20 cellular contexts compared by ENCODE assay signal in the genomic region with DNA sequence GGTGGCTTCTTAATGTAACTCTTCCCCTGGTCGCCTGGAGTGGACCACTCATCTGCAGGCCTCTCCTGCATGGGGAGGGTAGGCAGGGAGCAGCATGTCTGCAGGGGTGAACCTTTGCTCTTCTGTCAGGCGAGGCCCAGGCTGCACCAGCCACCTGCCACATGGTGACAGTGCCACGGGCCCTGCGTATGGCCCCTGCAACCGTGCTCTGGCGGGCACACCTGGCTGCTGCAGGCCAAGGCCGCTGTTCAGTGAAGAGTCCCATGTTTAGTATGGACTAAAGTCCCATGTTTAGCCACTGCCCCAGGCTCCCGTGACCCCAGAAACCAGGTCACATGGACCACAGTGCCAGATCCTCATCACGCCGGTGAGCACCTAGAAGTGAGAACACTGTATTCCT.
A peak's percentile ranks its signal among the peaks of the same experiment; 100 is the strongest.
DNase-seq lines count a peak whose midpoint lies in the region; TF ChIP-seq lines count a peak whose summit lies in the region.
"Had no signal": no experiment of that assay in that cellular context is flagged by ENCODE, and none has a peak within 500 bp of the region (broad histone marks: within the 10 kb centered on the region; RNA-seq: fewer than 3 reads in every experiment).

No MANE protein-coding gene starts in this region.

- no peaks in the 10 kb centered on the region for H3K9me3 ChIP-seq in H9 (ENCODE audit: control insufficient read depth, low read depth, low read length)
- no peaks in the 10 kb centered on the region for H3K9me3 ChIP-seq in neuronal stem cell (replicated peaks in 1 of 2; ENCODE audit: control insufficient read depth in 2 of 2, insufficient read depth in 1 of 2, low read depth in 1 of 2, low read length in 2 of 2)
- H3K9me3 ChIP-seq: BLaER1 had no signal

- no peak for TF ChIP-seq CTCF in H9 (conservative IDR thresholded peaks at IDR 0.05)

- no peak overlapping the region for H2BK12ac ChIP-seq in H9 (ENCODE audit: insufficient read length, low read depth, low read length)
- H2BK12ac ChIP-seq in neuronal stem cell (ENCODE audit: low read length), result no peak overlapping the region

- H3K27ac Mint-ChIP-seq in H9, result no peak overlapping the region
- H3K27ac Mint-ChIP-seq: B cell; CD4-positive, alpha-beta T cell had no signal

- H4K91ac ChIP-seq in H9 (ENCODE audit: insufficient read length, low read depth, low read length) (no peak overlapping the region), neuronal stem cell (ENCODE audit: low read depth, low read length, poor library complexity) (no peak overlapping the region)

- no peaks in the 10 kb centered on the region for H3K4me1 ChIP-seq in H9 (ENCODE audit: insufficient read depth, low read length)
- H3K4me1 ChIP-seq in neuronal stem cell (ENCODE audit: control insufficient read depth in 2 of 2, insufficient read depth in 1 of 2, low read depth in 1 of 2, low read length in 2 of 2), result peaks cover 3 to 6% of the 10 kb centered on the region in 2 donors

- WGBS in H9 (ENCODE audit: extremely low coverage, insufficient read length, low lambda C conversion rate), result no CpG with 5 or more reads among the region's 10 CpGs
- whole genome bisulfite sequencing in neuronal stem cell (ENCODE audit: extremely low coverage in 2 of 2, insufficient read length in 2 of 2, insufficient replicate concordance in 1 of 2), 2 donors, result no CpG with 5 or more reads among the region's 10 CpGs

- no peaks in the 10 kb centered on the region for H3K36me3 ChIP-seq in neuronal stem cell (replicated peaks in 1 of 2; ENCODE audit: control insufficient read depth in 2 of 2, insufficient read depth in 2 of 2, low read length in 2 of 2)

- no peaks in the 10 kb centered on the region for H3K9me3 Mint-ChIP-seq in H9
- H3K9me3 Mint-ChIP-seq: CD4-positive, alpha-beta T cell; CD8-positive, alpha-beta memory T cell had no signal

- no peaks in the 10 kb centered on the region for H3K79me2 ChIP-seq in H9 (ENCODE audit: insufficient read depth, low read length)

- no peaks in the 10 kb centered on the region for H3K23me2 ChIP-seq in H9 (ENCODE audit: insufficient read length, low read depth, low read length, poor library complexity, severe bottlenecking)

- no peak overlapping the region for H2BK15ac ChIP-seq in H9 (ENCODE audit: low read depth, low read length)
- H2BK15ac ChIP-seq in neuronal stem cell (ENCODE audit: low read length), result peak overlapping the region; percentile 87

- H3K79me1 ChIP-seq in H9 (ENCODE audit: insufficient read depth, low read depth, low read length, poor library complexity, severe bottlenecking) (no peaks in the 10 kb centered on the region), neuronal stem cell (ENCODE audit: low read depth, low read length) (peaks cover 2% of the 10 kb centered on the region)

- H3K56ac ChIP-seq in H9 (ENCODE audit: insufficient read length, low read depth, low read length), result no peak overlapping the region

- H3T11ph ChIP-seq in H9 (ENCODE audit: low read length), result no peak overlapping the region

- peaks cover 0 to 12% of the 10 kb centered on the region in 2 experiments; a peak in 2 of 4 replicates for H3K4me1 Mint-ChIP-seq in H9
- H3K4me1 Mint-ChIP-seq: CD8-positive, alpha-beta memory T cell had no signal

- H3K18ac ChIP-seq in H9 (ENCODE audit: insufficient read length, low read depth, low read length) (no peak overlapping the region), neuronal stem cell (ENCODE audit: low read length) (peak overlapping the region; percentile 44)

- no peak overlapping the region for H2AK5ac ChIP-seq in H9 (ENCODE audit: insufficient read length, low read length)
- H2AK5ac ChIP-seq in neuronal stem cell (ENCODE audit: low read depth, low read length), result peak overlapping the region; percentile 79

- H3K4me2 ChIP-seq in H9 (ENCODE audit: insufficient read depth, insufficient read length, low read length) (no peak overlapping the region), neuronal stem cell (ENCODE audit: insufficient read depth, low read length, poor library complexity, severe bottlenecking) (no peak overlapping the region)

- H3K4me3 Mint-ChIP-seq in H9, result no peak overlapping the region
- H3K4me3 Mint-ChIP-seq: B cell; CD14-positive monocyte; CD4-positive, alpha-beta T cell; CD8-positive, alpha-beta memory T cell had no signal

- no peaks in the 10 kb centered on the region for H3K36me3 Mint-ChIP-seq in H9 (ENCODE audit: insufficient read depth in 1 of 3, low read depth in 3 of 3)
- H3K36me3 Mint-ChIP-seq: CD8-positive, alpha-beta memory T cell had no signal

- H3K4me3 ChIP-seq in neuronal stem cell (ENCODE audit: low read length in 2 of 2), result no peak overlapping the region
- H3K4me3 ChIP-seq: BLaER1, GM12878, GM23248 had no signal

- no peaks in the 10 kb centered on the region for H4K20me1 ChIP-seq in H9 (ENCODE audit: control insufficient read depth, insufficient read depth, insufficient read length)
- H4K20me1 ChIP-seq: BLaER1 had no signal

- H3K27me3 Mint-ChIP-seq in H9 (ENCODE audit: low read depth), result peaks cover 1% of the 10 kb centered on the region; the same call in 1 of the 2 replicates
- H3K27me3 Mint-ChIP-seq: CD4-positive, alpha-beta T cell had no signal

- H2AFZ ChIP-seq in H9 (ENCODE audit: low read length) (no peak overlapping the region), neuronal stem cell (ENCODE audit: low read length) (no peak overlapping the region)
- H2AFZ ChIP-seq: GM23248 had no signal

- no peak overlapping the region for H3K4ac ChIP-seq in H9 (ENCODE audit: low read depth, low read length)
- H3K4ac ChIP-seq in neuronal stem cell (ENCODE audit: low read length), result no peak overlapping the region

- no peak overlapping the region for H3K14ac ChIP-seq in H9 (ENCODE audit: insufficient read depth, low read length)
- H3K14ac ChIP-seq in neuronal stem cell (ENCODE audit: low read length), result no peak overlapping the region

- H4K8ac ChIP-seq in H9 (replicated peaks; ENCODE audit: insufficient read length, low read depth, low read length) (no peak overlapping the region), neuronal stem cell (ENCODE audit: low read depth, low read length) (no peak overlapping the region)

- H3K27ac ChIP-seq in H9 (ENCODE audit: insufficient read length, low read depth, low read length) (no peak overlapping the region), neuronal stem cell (replicated peaks; ENCODE audit: low read length) (no peak overlapping the region)
- H3K27ac ChIP-seq: 22Rv1, BLaER1, GM23248 had no signal

- H2BK120ac ChIP-seq in H9 (ENCODE audit: low read depth, low read length, poor library complexity, severe bottlenecking), result no peak overlapping the region
- H2BK120ac ChIP-seq in neuronal stem cell (ENCODE audit: low read depth, low read length), result no peak overlapping the region

- H4K5ac ChIP-seq in H9 (ENCODE audit: insufficient read length, low read depth, low read length), result no peak overlapping the region

- no peak overlapping the region for H3K23ac ChIP-seq in H9 (ENCODE audit: insufficient read length, low read depth, low read length)
- peak overlapping the region; percentile 77 for H3K23ac ChIP-seq in neuronal stem cell (ENCODE audit: low read depth, low read length, poor library complexity)

- no peak overlapping the region for H3K9ac ChIP-seq in H9 (ENCODE audit: extremely low read depth, insufficient read length, low read length)
- no peak overlapping the region for H3K9ac ChIP-seq in neuronal stem cell (ENCODE audit: low read depth, low read length, poor library complexity)
- H3K9ac ChIP-seq: BLaER1, GM23248 had no signal

- H2BK5ac ChIP-seq in H9 (ENCODE audit: insufficient read length, low read length) (no peak overlapping the region), neuronal stem cell (ENCODE audit: low read length) (no peak overlapping the region)

- DNase-seq in activated CD8-positive, alpha-beta memory T cell treated with anti-CD3 and anti-CD28 coated beads for 24 hours, result peak; percentile 38
- DNase-seq in activated CD8-positive, alpha-beta memory T cell treated with anti-CD3 and anti-CD28 coated beads, Interleukin-2, amount 50 U/mL, for 4 hours, result no peak
- DNase-seq in H9, result peak; percentile 28
- peak; percentile 47 for DNase-seq in islet precursor cell
- no peak for DNase-seq in neuronal stem cell (ENCODE audit: low spot score)
- DNase-seq in glomerular visceral epithelial cell (ENCODE audit: extremely low spot score), result no peak
- no peak for DNase-seq in NCI-H748 (lab: John Stamatoyannopoulos, UW; ENCODE audit: unreplicated experiment)
- DNase-seq in NCI-H1092 (lab: John Stamatoyannopoulos, UW), result no peak
- DNase-seq: CD4-positive, alpha-beta T cell; CD8-positive, alpha-beta memory T cell; DMS 273 treated with DMSO at 0.1 percent for 48 hours; DMS79; EL; GDM1; GM23248 had no signal

- H2BK20ac ChIP-seq in H9 (ENCODE audit: low read depth, low read length, poor library complexity, severe bottlenecking), result no peak overlapping the region

- H3K27me3 ChIP-seq in H9 (ENCODE audit: insufficient read depth, low read length) (no peaks in the 10 kb centered on the region), neuronal stem cell (ENCODE audit: control insufficient read depth in 3 of 3, insufficient read depth in 3 of 3, low read depth in 1 of 3, low read length in 3 of 3) (no peaks in the 10 kb centered on the region)
- H3K27me3 ChIP-seq: BLaER1 had no signal

Comparison
In these comparisons a context has a peak if more than half of its experiments do, and no peak if none do; other contexts are left out.
1. DNase-seq: peak in activated CD8-positive, alpha-beta memory T cell treated with anti-CD3 and anti-CD28 coated beads for 24 hours (single experiment), H9 (single experiment) and islet precursor cell (single experiment); none in activated CD8-positive, alpha-beta memory T cell treated with anti-CD3 and anti-CD28 coated beads, Interleukin-2, amount 50 U/mL, for 4 hours (single experiment), neuronal stem cell (single experiment), glomerular visceral epithelial cell (single experiment), NCI-H748 (single experiment) and NCI-H1092 (single experiment).